ENCODE assay signal across 8 cellular contexts in genomic region chr22:21468194-21469096, GRCh38. TPM values are rescaled to one million over a fixed set of nuclear protein-coding genes. Genes with fewer than 3 reads are reported as not detected.
DNase-seq lines count a peak whose midpoint lies in the region; ATAC-seq, FAIRE-seq and TF ChIP-seq lines count a peak whose summit lies in the region.
"Not testable (repeated sequence)": the region's sequence is repeated elsewhere in the genome, so short reads cannot be mapped to it uniquely, and the experiment has no call there.

No MANE protein-coding gene starts in this region.

- DNase-seq in LoVo (ENCODE audit: low spot score) = peak; percentile 72
- DNase-seq in activated CD8-positive, alpha-beta memory T cell treated with anti-CD3 and anti-CD28 coated beads for 4 hours (ENCODE audit: low read depth in 2 of 2) = peak; percentile 74 to 88
- peak; percentile 93 for DNase-seq in colonic mucosa
- peak; percentile 77 for DNase-seq in keratinocyte (ENCODE audit: low read depth, low spot score)
- DNase-seq in gastrocnemius medialis = peak; percentile 75 to 84
- peak; percentile 93 to 95 for DNase-seq in thyroid gland

- no CpG with 5 or more reads among the region's 60 CpGs for WGBS in thyroid gland, 2 donors

- TF ChIP-seq POLR2A in gastrocnemius medialis (IDR thresholded peaks at IDR 0.05); thyroid gland (IDR thresholded peaks at IDR 0.05): not testable (repeated sequence)

- in situ Hi-C loops in gastrocnemius medialis (cut with MboI; ENCODE audit: low sequenced_read_pairs in 4 of 4) = not testable (repeated sequence)

- not testable (repeated sequence) for H3K9ac ChIP-seq in colonic mucosa (ENCODE audit: low read depth in 2 of 2, low read length in 2 of 2); keratinocyte (ENCODE audit: control insufficient read depth, extremely low read depth, insufficient read depth, low read length)

- H3K27me3 ChIP-seq in colonic mucosa; keratinocyte (ENCODE audit: control insufficient read depth, extremely low read depth, insufficient read depth, low read length); gastrocnemius medialis; thyroid gland: not testable (repeated sequence)

- not testable (repeated sequence) for TF ChIP-seq CTCF in colonic mucosa (IDR thresholded peaks at IDR 0.05); keratinocyte (optimal IDR thresholded peaks at IDR 0.05 in 1 of 3, IDR thresholded peaks at IDR 0.05 in 1 of 3, conservative IDR thresholded peaks at IDR 0.05 in 1 of 3; ENCODE audit: extremely low read depth in 1 of 3, insufficient read depth in 2 of 3, low read length in 3 of 3); gastrocnemius medialis (IDR thresholded peaks at IDR 0.05 in 4 of 5, conservative IDR thresholded peaks at IDR 0.05 in 1 of 5); thyroid gland (IDR thresholded peaks at IDR 0.05)

- peak; percentile 87 for ATAC-seq in GM18511 (IDR thresholded peaks at IDR 0.05; ENCODE audit: unreplicated experiment)
- ATAC-seq in HG02759 (IDR thresholded peaks at IDR 0.05; ENCODE audit: unreplicated experiment) = peak; percentile 86
- peak; percentile 91 for ATAC-seq in gastrocnemius medialis

- H3K9me1 ChIP-seq in keratinocyte (ENCODE audit: control insufficient read depth, extremely low read depth, insufficient read depth, low read length) = not testable (repeated sequence)

- not testable (repeated sequence) for FAIRE-seq in keratinocyte (lab: Jason Lieb, UNC)

- H3K79me2 ChIP-seq in keratinocyte (ENCODE audit: control insufficient read depth, insufficient read depth, low read length) = not testable (repeated sequence)

- not testable (repeated sequence) for H3K36me3 ChIP-seq in colonic mucosa; keratinocyte (ENCODE audit: control insufficient read depth in 2 of 2, extremely low read depth in 1 of 2, insufficient read depth in 2 of 2, low read length in 2 of 2); gastrocnemius medialis; thyroid gland

- H3K4me1 ChIP-seq in colonic mucosa; keratinocyte (ENCODE audit: control insufficient read depth, extremely low read depth, insufficient read depth, low read length); gastrocnemius medialis; thyroid gland: not testable (repeated sequence)

- intact Hi-C loops in colonic mucosa (cut with DNase I); gastrocnemius medialis (cut with DNase I; ENCODE audit: low total_unique reads); thyroid gland (cut with DNase I): not testable (repeated sequence)

- not testable (repeated sequence) for H3K9me3 ChIP-seq in colonic mucosa; keratinocyte (ENCODE audit: control insufficient read depth, low read depth, low read length); gastrocnemius medialis; thyroid gland

- H4K20me1 ChIP-seq in keratinocyte (ENCODE audit: control insufficient read depth, extremely low read depth, insufficient read depth, low read length) = not testable (repeated sequence)

- H3K4me3 ChIP-seq in colonic mucosa (peak overlapping the region; percentile 11), gastrocnemius medialis (peak overlapping the region; percentile 41 to 58 (median 44)), thyroid gland (replicated peaks in 1 of 3) (peak overlapping the region in 1 of 3 donors; percentile 21)
- not testable (repeated sequence) for H3K4me3 ChIP-seq in keratinocyte (ENCODE audit: control insufficient read depth in 2 of 3, extremely low read depth in 1 of 3, insufficient read depth in 2 of 3, low read depth in 1 of 3, low read length in 3 of 3)

- H2AFZ ChIP-seq in keratinocyte (ENCODE audit: control insufficient read depth, low read length) = not testable (repeated sequence)

- dilution Hi-C loops in keratinocyte (cut with MboI; ENCODE audit: extremely low pct_ligation_motif_present, low sequenced_read_pairs) = not testable (repeated sequence)

- H3K27ac ChIP-seq in colonic mucosa (peak overlapping the region; percentile 32), gastrocnemius medialis (peak overlapping the region in 1 of 4 donors; percentile 41)
- H3K27ac ChIP-seq in keratinocyte (ENCODE audit: control insufficient read depth, insufficient read depth, low read length); thyroid gland: not testable (repeated sequence)

- not testable (repeated sequence) for H3K4me2 ChIP-seq in keratinocyte (ENCODE audit: control insufficient read depth, extremely low read depth, insufficient read depth, low read depth, low read length)

RNA-seq across cellular contexts. Expression of gene TMEM191C, which starts 1.3 kb away (rescaled TPM):
- total RNA-seq in colonic mucosa (1 to 10 TPM in 1 of 2 donors, under 1 TPM in 1; 0.80 to 3.3 TPM), gastrocnemius medialis (under 1 TPM in 1 of 4 donors, not detected in 3; 0.16 TPM), thyroid gland (1 to 10 TPM in 1 of 4 donors, under 1 TPM in 3; 0.20 to 3.9 (median 0.91) TPM)
- 0.27 to 0.68 TPM (median 0.31 TPM) in 3 replicates for polyA plus RNA-seq in keratinocyte
- polyA plus RNA-seq in keratinocyte (2011; ENCODE audit: low read depth) = not detected
- polyA plus RNA-seq in keratinocyte (2011; cell fraction: cytosol; rRNA removed) = 0.12 and 0.36 TPM in 2 replicates
- polyA plus RNA-seq in keratinocyte (2011; cell fraction: nucleus; rRNA removed) = 2.1 and 2.3 TPM in 2 replicates
- polyA plus RNA-seq in keratinocyte (2012; ENCODE audit: low replicate concordance) = 0.83 and 1.1 TPM in 2 replicates
- polyA minus RNA-seq in keratinocyte = 0.43 to 0.77 TPM in 2 of 3 replicates, not detected in the other
- 4.0 TPM for polyA minus RNA-seq in keratinocyte (2011; cell fraction: cytosol; rRNA and poly(A)+ RNA removed)
- polyA minus RNA-seq in keratinocyte (2011; cell fraction: nucleus; rRNA and poly(A)+ RNA removed) = 1.0 and 1.1 TPM in 2 replicates

RNA-seq across cellular contexts. Expression of gene HIC2, which starts 51.3 kb away (rescaled TPM):
- total RNA-seq in colonic mucosa = 1 to 10 TPM; 6.0 to 6.3 TPM
- polyA plus RNA-seq in keratinocyte = 1.1 to 1.5 TPM (median 1.2 TPM) in 3 replicates
- 0.60 TPM for polyA plus RNA-seq in keratinocyte (2011; ENCODE audit: low read depth)
- 0.47 and 0.69 TPM in 2 replicates for polyA plus RNA-seq in keratinocyte (2011; cell fraction: cytosol; rRNA removed)
- 4.3 and 5.0 TPM in 2 replicates for polyA plus RNA-seq in keratinocyte (2011; cell fraction: nucleus; rRNA removed)
- 1.8 TPM in 2 replicates for polyA plus RNA-seq in keratinocyte (2012; ENCODE audit: low replicate concordance)
- 2.3 to 4.4 TPM (median 2.7 TPM) in 3 replicates for polyA minus RNA-seq in keratinocyte
- 1.2 TPM for polyA minus RNA-seq in keratinocyte (2011; cell fraction: cytosol; rRNA and poly(A)+ RNA removed)
- 5.5 TPM in 2 replicates for polyA minus RNA-seq in keratinocyte (2011; cell fraction: nucleus; rRNA and poly(A)+ RNA removed)
- 1 to 10 TPM; 1.5 to 4.0 (median 2.0) TPM for total RNA-seq in gastrocnemius medialis
- 1 to 10 TPM; 4.7 to 7.7 (median 6.5) TPM for total RNA-seq in thyroid gland
